In the genomic region with DNA sequence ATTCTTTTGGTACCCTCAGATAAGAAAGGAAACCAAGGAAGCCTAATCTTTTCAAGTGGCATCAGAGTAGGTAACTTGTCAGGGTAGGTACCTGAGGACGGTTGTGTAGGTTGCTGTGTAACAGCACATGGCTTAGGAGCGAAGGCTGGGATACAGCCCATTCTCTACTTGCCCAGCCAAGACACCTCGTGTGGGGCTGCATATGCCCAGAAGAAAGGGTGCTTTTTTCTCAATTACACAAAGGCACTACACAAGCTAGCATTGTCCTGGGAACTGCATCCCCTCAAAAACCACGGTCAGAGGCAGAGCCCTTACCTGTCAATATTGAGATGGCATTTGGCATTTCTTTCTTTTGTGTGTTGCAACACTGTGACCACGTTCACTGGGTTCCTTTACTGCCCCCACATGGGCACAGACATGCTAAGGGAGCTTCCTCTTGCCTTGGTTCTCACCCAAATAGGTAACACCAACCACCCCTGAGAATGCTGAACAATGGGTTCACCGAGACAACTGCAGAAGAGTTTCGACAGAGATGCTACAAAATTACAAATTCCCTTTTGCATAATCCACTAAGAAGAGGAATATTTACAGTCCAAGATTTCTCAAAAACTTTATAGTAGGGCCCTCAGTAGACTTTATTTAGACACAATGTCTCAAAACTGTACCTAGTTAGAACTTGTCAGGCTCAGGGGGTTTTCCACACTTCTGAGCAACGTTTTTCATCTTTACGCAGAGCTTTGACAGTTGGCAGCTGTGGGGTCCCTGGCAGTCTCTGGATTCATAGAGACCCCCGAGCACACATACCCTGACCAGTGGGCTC, we compare ENCODE assay signal across 8 cellular contexts.
DNase-seq lines count a peak whose midpoint lies in the region; ATAC-seq, FAIRE-seq and TF ChIP-seq lines count a peak whose summit lies in the region.

No MANE protein-coding gene starts in this region.

- ATAC-seq in HG03060 (IDR thresholded peaks at IDR 0.05; ENCODE audit: low read depth, unreplicated experiment), result peak; percentile 72

- peak; percentile 49 for FAIRE-seq in GM19239 (lab: Jason Lieb, UNC)

- TF ChIP-seq CTCF in GM10266 (IDR thresholded peaks at IDR 0.05; ENCODE audit: control insufficient read depth, insufficient read depth, low read depth, missing control alignments), result peak; percentile 35

- peak; percentile 30 for DNase-seq in GM10266 (ENCODE audit: extremely low spot score)
- DNase-seq in GM19239 (ENCODE audit: insufficient read length, low spot score), result no peak
- DNase-seq in activated CD8-positive, alpha-beta memory T cell treated with anti-CD3 and anti-CD28 coated beads, Interleukin-2, amount 50 U/mL, for 4 hours, result peak; percentile 32
- no peak for DNase-seq in NCI-H2171 treated with DMSO at 0.1 percent for 48 hours (lab: John Stamatoyannopoulos, UW)
- no peak for DNase-seq in NCI-H1092 (lab: John Stamatoyannopoulos, UW)
- DNase-seq in kidney glomerular epithelial cell (lab: John Stamatoyannopoulos, UW), result no peak
- no peak for DNase-seq in hepatic stellate cell (ENCODE audit: low spot score)

Comparison
In these comparisons a context has a peak if more than half of its experiments do, and no peak if none do; other contexts are left out.
1. DNase-seq: peak in GM10266 (single experiment) and activated CD8-positive, alpha-beta memory T cell treated with anti-CD3 and anti-CD28 coated beads, Interleukin-2, amount 50 U/mL, for 4 hours (single experiment); none in GM19239 (single experiment), NCI-H2171 treated with DMSO at 0.1 percent for 48 hours (single experiment), NCI-H1092 (single experiment), kidney glomerular epithelial cell (single experiment) and hepatic stellate cell (single experiment).